ENCODE assay signal across 22 cellular contexts in the genomic region with DNA sequence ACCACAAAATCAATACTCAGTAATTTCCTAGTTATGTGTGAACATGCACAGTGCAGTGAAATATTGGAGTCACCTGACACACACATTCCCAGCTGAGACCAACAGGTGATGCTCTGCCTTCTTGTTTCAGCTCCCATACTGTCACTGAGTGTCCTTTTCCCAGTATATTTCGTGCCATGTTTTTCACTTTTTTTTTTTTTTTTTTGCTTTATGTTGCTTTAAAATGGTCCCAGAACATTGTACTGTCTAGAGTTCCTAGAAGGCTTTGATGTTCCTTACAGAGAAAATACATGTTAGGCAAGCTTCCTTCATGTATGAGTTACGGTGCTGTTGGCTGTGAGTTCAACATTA.
"Had no signal": no experiment of that assay in that cellular context is flagged by ENCODE, and none has a peak within 500 bp of the region (broad histone marks: within the 10 kb centered on the region; RNA-seq: fewer than 3 reads in every experiment).

No MANE protein-coding gene starts in this region.

- DNase-seq: activated CD4-positive, alpha-beta T cell treated with anti-CD3 and anti-CD28 coated beads for 36 hours; activated CD4-positive, alpha-beta T cell treated with anti-CD3 and anti-CD28 coated beads, Interleukin-2, amount 50 U/mL, for 1 hour; activated CD8-positive, alpha-beta memory T cell treated with anti-CD3 and anti-CD28 coated beads, Interleukin-2, amount 50 U/mL, for 4 hours; activated CD8-positive, alpha-beta T cell treated with anti-CD3 and anti-CD28 coated beads for 36 hours; activated gamma-delta T cell treated with Interleukin-2 at 50 U/mL for 16 hours; activated naive CD4-positive, alpha-beta T cell treated with anti-CD3 and anti-CD28 coated beads, Interleukin-2, amount 10 ng/mL, durations not matched to agents 7 days and 5 days; activated naive CD8-positive, alpha-beta T cell treated with anti-CD3 and anti-CD28 coated beads for 36 hours; activated T-cell treated with anti-CD3 and anti-CD28 coated beads, Interleukin-2, amount 50 U/mL, for 72 hours; brain microvascular endothelial cell; cerebellar nuclear complex; MG63; MV-4-11; NCI-H1092 treated with DMSO at 0.1 percent for 48 hours; NCI-H1417 treated with DMSO at 0.1 percent for 48 hours; NCI-H187; NCI-H2107; SJCRH30; SK-N-SH; T-helper 1 cell; WERI-Rb-1 had no signal

- H3K27ac ChIP-seq: brain microvascular endothelial cell, cardiac muscle cell, SJCRH30, WERI-Rb-1 had no signal

- H3K4me3 ChIP-seq: cardiac muscle cell, MG63, SJCRH30 had no signal

- FAIRE-seq: colon had no signal

- H3K27me3 ChIP-seq: brain microvascular endothelial cell, cardiac muscle cell, SJCRH30 had no signal

- H3K4me2 ChIP-seq: SK-N-SH had no signal

- H3K4me1 ChIP-seq: SJCRH30 had no signal

- H3K36me3 ChIP-seq: brain microvascular endothelial cell, cardiac muscle cell, MG63, SJCRH30, WERI-Rb-1 had no signal

- ATAC-seq: activated CD4-positive, alpha-beta T cell treated with anti-CD3 and anti-CD28 coated beads for 36 hours; activated CD8-positive, alpha-beta T cell treated with anti-CD3 and anti-CD28 coated beads for 36 hours; activated T-cell treated with anti-CD3 and anti-CD28 coated beads, Interleukin-2, amount 50 U/mL, for 72 hours had no signal

- H3K9me3 ChIP-seq: MG63, SJCRH30, SK-N-SH had no signal

- H3K9ac ChIP-seq: SK-N-SH had no signal

- H3K9me2 ChIP-seq: SK-N-SH had no signal
